26 cellular contexts compared by ENCODE assay signal in the genomic region with DNA sequence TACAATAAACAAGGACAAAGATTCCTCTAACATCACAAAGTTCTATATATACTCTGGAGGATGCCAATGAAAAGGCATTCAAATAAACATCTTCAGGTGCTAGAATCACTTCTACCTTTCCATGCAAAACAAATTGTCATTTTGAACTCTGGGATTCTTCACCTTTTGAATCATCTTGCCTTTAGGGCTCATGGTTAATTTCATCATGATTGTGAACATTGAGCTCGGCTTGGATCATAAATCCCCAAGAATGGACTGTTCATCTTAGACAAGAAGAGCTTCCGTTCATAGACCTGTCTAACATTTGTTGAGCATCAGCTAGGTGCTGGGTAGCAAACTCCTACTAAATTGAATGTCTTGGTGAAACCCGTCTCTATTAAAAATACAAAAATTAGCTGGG.
"Had no signal": no experiment of that assay in that cellular context is flagged by ENCODE, and none has a peak within 500 bp of the region (broad histone marks: within the 10 kb centered on the region; RNA-seq: fewer than 3 reads in every experiment).

No MANE protein-coding gene starts in this region.

- H3K36me3 ChIP-seq: ovary, uterus had no signal

- H3K9me3 ChIP-seq: gastrocnemius medialis, ovary, right atrium auricular region, testis, tibial artery, upper lobe of right lung, uterus had no signal

- H3K27ac ChIP-seq: dorsolateral prefrontal cortex, epithelial cell of prostate, gastrocnemius medialis, ovary, testis, tibial artery, upper lobe of right lung, uterus had no signal

- H3K9me3 Mint-ChIP-seq: naive thymus-derived CD8-positive, alpha-beta T cell; nephron progenitor cell; stimulated activated effector memory CD8-positive, alpha-beta T cell treated with anti-CD3 and anti-CD28 coated beads, Interleukin-12 subunit alpha, Interleukin-12 subunit beta, amount 100 ng/mL, for 72 hours had no signal

- H3K4me3 Mint-ChIP-seq: naive thymus-derived CD8-positive, alpha-beta T cell; nephron progenitor cell; stimulated activated effector memory CD8-positive, alpha-beta T cell treated with anti-CD3 and anti-CD28 coated beads, Interleukin-12 subunit alpha, Interleukin-12 subunit beta, amount 100 ng/mL, for 72 hours had no signal

- H3K36me3 Mint-ChIP-seq: naive thymus-derived CD8-positive, alpha-beta T cell; stimulated activated effector memory CD8-positive, alpha-beta T cell treated with anti-CD3 and anti-CD28 coated beads, Interleukin-12 subunit alpha, Interleukin-12 subunit beta, amount 100 ng/mL, for 72 hours had no signal

- H3K27me3 ChIP-seq: gastrocnemius medialis, ovary, right atrium auricular region, testis, tibial artery, upper lobe of right lung, uterus had no signal

- H3K4me3 ChIP-seq: dorsolateral prefrontal cortex, gastrocnemius medialis, ovary, right atrium auricular region, testis, tibial artery, upper lobe of right lung, uterus had no signal

- H3K27ac Mint-ChIP-seq: nephron progenitor cell; stimulated activated effector memory CD8-positive, alpha-beta T cell treated with anti-CD3 and anti-CD28 coated beads, Interleukin-12 subunit alpha, Interleukin-12 subunit beta, amount 100 ng/mL, for 72 hours had no signal

- DNase-seq: cerebellar nuclear complex; dorsolateral prefrontal cortex; effector CD4-positive, alpha-beta T cell; foreskin fibroblast; gastrocnemius medialis; head of caudate nucleus; kidney; midbrain; naive thymus-derived CD8-positive, alpha-beta T cell; nephron progenitor cell; occipital lobe; ovary; stimulated activated CD4-positive, alpha-beta T cell treated with anti-CD3 and anti-CD28 coated beads, Interleukin-2, amount 100 ng/mL, for 24 hours; stimulated activated CD4-positive, alpha-beta T cell treated with anti-CD3 and anti-CD28 coated beads, Interleukin-4, amount 100 ng/mL, for 24 hours; stimulated activated naive CD4-positive, alpha-beta T cell treated with Interleukin-2 at 50 U/mL for 16 hours; substantia nigra; testis; tibial artery; upper lobe of right lung; uterus had no signal

- ATAC-seq: esophagus mucosa; gastrocnemius medialis; left lobe of liver; naive thymus-derived CD8-positive, alpha-beta T cell; sciatic nerve; stimulated activated effector memory CD8-positive, alpha-beta T cell treated with anti-CD3 and anti-CD28 coated beads, Interleukin-12 subunit alpha, Interleukin-12 subunit beta, amount 100 ng/mL, for 72 hours; upper lobe of right lung had no signal

- H3K4me1 Mint-ChIP-seq: stimulated activated effector memory CD8-positive, alpha-beta T cell treated with anti-CD3 and anti-CD28 coated beads, Interleukin-12 subunit alpha, Interleukin-12 subunit beta, amount 100 ng/mL, for 72 hours had no signal

- H3K4me1 ChIP-seq: uterus had no signal
